23 cellular contexts compared by ENCODE assay signal in genomic region chr16:87834015-87834667, GRCh38. TPM values are rescaled to one million over a fixed set of nuclear protein-coding genes. Genes with fewer than 3 reads are reported as not detected.
DNase-seq lines count a peak whose midpoint lies in the region; ATAC-seq and TF ChIP-seq lines count a peak whose summit lies in the region.
"Had no signal": no experiment of that assay in that cellular context is flagged by ENCODE, and none has a peak within 500 bp of the region (broad histone marks: within the 10 kb centered on the region; RNA-seq: fewer than 3 reads in every experiment).

No MANE protein-coding gene starts in this region.

- H3K36me3 Mint-ChIP-seq in stimulated activated memory B cell treated with anti-CD40 and anti-IgM and Interleukin-4, amounts not matched to agents 10 μg/mL and 1 μg/mL and 100 μg/mL, for 72 hours = peaks cover 72% of the 10 kb centered on the region

- no peaks in the 10 kb centered on the region for H3K27me3 Mint-ChIP-seq in stimulated activated memory B cell treated with anti-CD40 and anti-IgM and Interleukin-4, amounts not matched to agents 10 μg/mL and 1 μg/mL and 100 μg/mL, for 72 hours
- H3K27me3 Mint-ChIP-seq: activated CD8-positive, alpha-beta memory T cell treated with anti-CD3 and anti-CD28 coated beads, Interleukin-2, amount 10 ng/mL, durations not matched to agents 7 days and 5 days; T-helper 17 cell had no signal

- H3K9me3 ChIP-seq in SJSA1 (replicated peaks) (no peaks in the 10 kb centered on the region), esophagus muscularis mucosa (no peaks in the 10 kb centered on the region)
- H3K9me3 ChIP-seq: body of pancreas, Caco-2, left lung, mucosa of descending colon, neutrophil, vagina had no signal

- H3K4me1 Mint-ChIP-seq in stimulated activated memory B cell treated with anti-CD40 and anti-IgM and Interleukin-4, amounts not matched to agents 10 μg/mL and 1 μg/mL and 100 μg/mL, for 72 hours = peaks cover 40% of the 10 kb centered on the region
- H3K4me1 Mint-ChIP-seq: activated CD8-positive, alpha-beta memory T cell treated with anti-CD3 and anti-CD28 coated beads, Interleukin-2, amount 10 ng/mL, durations not matched to agents 7 days and 5 days had no signal

- TF ChIP-seq EP300 in esophagus muscularis mucosa (IDR thresholded peaks at IDR 0.05) = no peak

- H3K27ac Mint-ChIP-seq in stimulated activated memory B cell treated with anti-CD40 and anti-IgM and Interleukin-4, amounts not matched to agents 10 μg/mL and 1 μg/mL and 100 μg/mL, for 72 hours = no peak overlapping the region
- H3K27ac Mint-ChIP-seq: activated CD8-positive, alpha-beta memory T cell treated with anti-CD3 and anti-CD28 coated beads, Interleukin-2, amount 10 ng/mL, durations not matched to agents 7 days and 5 days; T-helper 17 cell had no signal

- H3K27ac ChIP-seq in SJSA1 (peak overlapping the region; percentile 24; the same call in 1 of the 2 replicates), esophagus muscularis mucosa (replicated peaks in 1 of 4) (peak overlapping the region in 3 of 4 donors; percentile 27 to 61 (median 60)), urinary bladder (ENCODE audit: low read depth) (peak overlapping the region; percentile 65)
- H3K27ac ChIP-seq: body of pancreas, KMS-11, left lung, neutrophil, vagina had no signal

- ATAC-seq in stimulated activated memory B cell treated with anti-CD40 and anti-IgM and Interleukin-4, amounts not matched to agents 10 μg/mL and 1 μg/mL and 100 μg/mL, for 72 hours = no peak
- no peak for ATAC-seq in GM21825 (IDR thresholded peaks at IDR 0.05; ENCODE audit: unreplicated experiment)
- ATAC-seq: activated CD8-positive, alpha-beta memory T cell treated with anti-CD3 and anti-CD28 coated beads, Interleukin-2, amount 10 ng/mL, durations not matched to agents 7 days and 5 days; body of pancreas; left lung; T-helper 17 cell had no signal

- no peaks in the 10 kb centered on the region for H3K9me3 Mint-ChIP-seq in stimulated activated memory B cell treated with anti-CD40 and anti-IgM and Interleukin-4, amounts not matched to agents 10 μg/mL and 1 μg/mL and 100 μg/mL, for 72 hours

- H3K4me3 ChIP-seq in SJSA1 (no peak overlapping the region), esophagus muscularis mucosa (no peak overlapping the region), urinary bladder (ENCODE audit: low read depth, low read length) (no peak overlapping the region)
- H3K4me3 ChIP-seq: body of pancreas, left lung, mucosa of descending colon, vagina had no signal

- no peak for TF ChIP-seq CTCF in esophagus muscularis mucosa (IDR thresholded peaks at IDR 0.05)

- WGBS in esophagus muscularis mucosa = 82% methylated on average over 16 of the region's 23 CpGs
- 55% methylated on average over 23 of the region's 23 CpGs for WGBS in urinary bladder

- intact Hi-C loops in esophagus muscularis mucosa (cut with DNase I) = no loop called here
- intact Hi-C loops in posterior vena cava (cut with DNase I) = no loop called here

- H3K36me3 ChIP-seq in SJSA1 = peaks cover 99% of the 10 kb centered on the region
- H3K36me3 ChIP-seq in esophagus muscularis mucosa = peaks cover 9 to 78% (median 44%) of the 10 kb centered on the region in 4 donors
- no peaks in the 10 kb centered on the region for H3K36me3 ChIP-seq in urinary bladder (ENCODE audit: insufficient read depth)
- H3K36me3 ChIP-seq: vagina had no signal

- H3K27me3 ChIP-seq in SJSA1 (replicated peaks) = no peaks in the 10 kb centered on the region
- H3K27me3 ChIP-seq in esophagus muscularis mucosa = no peaks in the 10 kb centered on the region
- H3K27me3 ChIP-seq: body of pancreas, left lung, neutrophil, vagina had no signal

- no peak overlapping the region for H3K4me3 Mint-ChIP-seq in stimulated activated memory B cell treated with anti-CD40 and anti-IgM and Interleukin-4, amounts not matched to agents 10 μg/mL and 1 μg/mL and 100 μg/mL, for 72 hours
- H3K4me3 Mint-ChIP-seq: activated CD8-positive, alpha-beta memory T cell treated with anti-CD3 and anti-CD28 coated beads, Interleukin-2, amount 10 ng/mL, durations not matched to agents 7 days and 5 days; T-helper 17 cell had no signal

- peaks cover 47% of the 10 kb centered on the region for H3K4me1 ChIP-seq in SJSA1 (replicated peaks)
- peaks cover 7 to 15% (median 13%) of the 10 kb centered on the region in 4 donors for H3K4me1 ChIP-seq in esophagus muscularis mucosa
- no peaks in the 10 kb centered on the region for H3K4me1 ChIP-seq in urinary bladder (ENCODE audit: insufficient read depth)
- H3K4me1 ChIP-seq: body of pancreas, left lung, vagina had no signal

- DNase-seq in stimulated activated CD4-positive, alpha-beta T cell treated with anti-CD3 and anti-CD28 coated beads, TNF-alpha, amount 100 ng/mL, for 4 hours (ENCODE audit: low read depth in 3 of 3) = peak in 2 of 3 experiments; percentile 1 to 2
- no peak for DNase-seq in stimulated activated CD4-positive, alpha-beta T cell treated with anti-CD3 and anti-CD28 coated beads, Interleukin-2, amount 100 ng/mL, for 24 hours
- DNase-seq in SJSA1 (ENCODE audit: low read depth in 1 of 2, low spot score in 2 of 2) (no peak), esophagus muscularis mucosa (ENCODE audit: extremely low spot score) (no peak), posterior vena cava (ENCODE audit: low spot score) (no peak)
- DNase-seq: activated CD4-positive, CD25-positive, alpha-beta regulatory T cell; activated CD8-positive, alpha-beta memory T cell treated with anti-CD3 and anti-CD28 coated beads, Interleukin-2, amount 10 ng/mL, durations not matched to agents 7 days and 5 days; activated gamma-delta T cell treated with Interleukin-2 at 50 U/mL for 16 hours; body of pancreas; Caco-2; EL; mucosa of descending colon; NCI-H1092 treated with DMSO at 0.1 percent for 48 hours; NCI-H2081 treated with DMSO at 0.1 percent for 48 hours; NCI-H510A treated with DMSO at 0.1 percent for 48 hours; T-helper 17 cell had no signal

- no peak for TF ChIP-seq POLR2A in esophagus muscularis mucosa (IDR thresholded peaks at IDR 0.05; ENCODE audit: low read depth)

RNA-seq across cellular contexts. Expression of gene SLC7A5, which starts 35.2 kb away (rescaled TPM):
- total RNA-seq in SJSA1 (2014; rRNA removed; shearing (Covaris generic)) = 187 and 238 TPM in 2 replicates
- total RNA-seq in esophagus muscularis mucosa = 10 to 100 TPM in 1 of 4 donors, 1 to 10 TPM in 3; 3.3 to 17.7 (median 4.3) TPM
- total RNA-seq in urinary bladder = 3.2 TPM
- 27.3 TPM for polyA plus RNA-seq in urinary bladder
- total RNA-seq in posterior vena cava = 10 to 100 TPM; 13.6 to 17.7 TPM

Comparison
In these comparisons a context has a peak if more than half of its experiments do, and no peak if none do; other contexts are left out.
1. DNase-seq: peak in stimulated activated CD4-positive, alpha-beta T cell treated with anti-CD3 and anti-CD28 coated beads, TNF-alpha, amount 100 ng/mL, for 4 hours (2 of 3); none in stimulated activated CD4-positive, alpha-beta T cell treated with anti-CD3 and anti-CD28 coated beads, Interleukin-2, amount 100 ng/mL, for 24 hours (0 of 2), SJSA1 (0 of 2), esophagus muscularis mucosa (single experiment) and posterior vena cava (single experiment).
2. RNA of gene SLC7A5, which starts 35.2 kb away (total RNA-seq): 187 to 238 TPM in SJSA1; 13.6 to 17.7 TPM in posterior vena cava, 3.3 to 17.7 TPM in esophagus muscularis mucosa and 3.2 TPM in urinary bladder (single experiment); every median in the first group is over 10 times any median in the second.
3. Peak in every context shown above with its lines, with median percentiles within 50 percentile points of each other: H3K27ac ChIP-seq.